14 cellular contexts compared by ENCODE assay signal in the genomic region with DNA sequence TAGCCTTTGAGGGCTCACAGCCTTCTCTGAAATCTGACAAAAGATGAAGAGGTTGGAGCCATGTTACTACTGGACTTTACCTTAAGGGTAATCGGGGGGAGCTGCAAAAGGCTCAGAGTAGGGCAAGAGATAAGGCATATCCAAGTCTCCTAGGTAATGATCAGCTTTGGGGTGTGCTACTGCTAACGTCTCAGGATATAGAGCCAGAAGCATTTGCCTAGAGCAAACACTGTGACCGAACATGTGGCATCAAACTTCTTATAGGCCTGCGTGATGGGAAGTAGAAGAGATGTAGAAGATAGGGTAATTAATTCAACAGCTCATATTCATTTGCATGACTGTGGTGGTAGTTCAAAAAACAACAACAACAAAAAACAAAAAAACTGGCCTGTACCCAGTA. TPM values are rescaled to one million over a fixed set of nuclear protein-coding genes. Genes with fewer than 3 reads are reported as not detected.
DNase-seq lines count a peak whose midpoint lies in the region; ATAC-seq, FAIRE-seq and TF ChIP-seq lines count a peak whose summit lies in the region.
"Had no signal": no experiment of that assay in that cellular context is flagged by ENCODE, and none has a peak within 500 bp of the region (broad histone marks: within the 10 kb centered on the region; RNA-seq: fewer than 3 reads in every experiment).

No MANE protein-coding gene starts in this region.

- BruUV-seq in Calu3 (replicated peaks; lab: Mats Ljungman, UMichigan), result no TSS peak

- CTCF ChIA-PET in Calu3 (lab: Charles Lee), result interaction anchor here (0.9 kb wide), 1 partner anchor 14 kb away, joined by 3 read pairs; no protein-coding TSS in a partner anchor

- intact Hi-C loops in CD14-positive monocyte (cut with micrococcal nuclease), result no loop called here
- intact Hi-C loops in Calu3 (cut with micrococcal nuclease; ENCODE audit: unreplicated experiment), result no loop called here

- H3K27ac Mint-ChIP-seq in CD14-positive monocyte (peak overlapping the region in 5 of 7 donors; percentile 45 to 80 (median 56)), Calu3 (ENCODE audit: unreplicated experiment) (peak overlapping the region; percentile 67), astrocyte (ENCODE audit: unreplicated experiment) (no peak overlapping the region), naive B cell (peak overlapping the region in 4 of 6 donors; percentile 16 to 71 (median 27)), glutamatergic neuron (ENCODE audit: unreplicated experiment) (no peak overlapping the region), nephron progenitor cell (no peak overlapping the region)
- H3K27ac Mint-ChIP-seq: activated CD8-positive, alpha-beta memory T cell treated with anti-CD3 and anti-CD28 coated beads, Interleukin-2, amount 10 ng/mL, durations not matched to agents 7 days and 5 days had no signal

- H3K9ac ChIP-seq in astrocyte (ENCODE audit: low read length), result no peak overlapping the region

- no peak overlapping the region for H2AFZ ChIP-seq in astrocyte (ENCODE audit: low read depth, low read length)

- H3K27me3 Mint-ChIP-seq in CD14-positive monocyte (ENCODE audit: low read depth in 3 of 3) (peaks cover 0 to 2% (median 0%) of the 10 kb centered on the region in 3 donors), Calu3 (ENCODE audit: unreplicated experiment) (no peaks in the 10 kb centered on the region), astrocyte (ENCODE audit: low read depth, unreplicated experiment) (no peaks in the 10 kb centered on the region), naive B cell (no peaks in the 10 kb centered on the region), glutamatergic neuron (ENCODE audit: unreplicated experiment) (peaks cover 2% of the 10 kb centered on the region), nephron progenitor cell (ENCODE audit: low read depth, poor library complexity) (no peaks in the 10 kb centered on the region)
- H3K27me3 Mint-ChIP-seq: activated CD8-positive, alpha-beta memory T cell treated with anti-CD3 and anti-CD28 coated beads, Interleukin-2, amount 10 ng/mL, durations not matched to agents 7 days and 5 days had no signal

- H3K79me2 ChIP-seq in astrocyte (ENCODE audit: insufficient read depth, low read length), result peaks cover 97% of the 10 kb centered on the region

- no peak overlapping the region for H3K4me2 ChIP-seq in astrocyte (ENCODE audit: low read length)

- TF ChIP-seq CTCF in CD14-positive monocyte (IDR thresholded peaks at IDR 0.05) (no peak), Calu3 (IDR thresholded peaks at IDR 0.05; ENCODE audit: unreplicated experiment) (no peak), astrocyte (IDR thresholded peaks at IDR 0.05; ENCODE audit: insufficient read depth, low read depth, low read length) (no peak), glutamatergic neuron (IDR thresholded peaks at IDR 0.05; ENCODE audit: partially characterized antibody, unreplicated experiment) (no peak), nephron progenitor cell (IDR thresholded peaks at IDR 0.05) (no peak)

- H3K9me3 Mint-ChIP-seq in CD14-positive monocyte (peaks cover 0 to 3% (median 0%) of the 10 kb centered on the region in 7 donors), Calu3 (ENCODE audit: low read depth, unreplicated experiment) (no peaks in the 10 kb centered on the region), astrocyte (ENCODE audit: unreplicated experiment) (no peaks in the 10 kb centered on the region), naive B cell (no peaks in the 10 kb centered on the region), glutamatergic neuron (ENCODE audit: unreplicated experiment) (no peaks in the 10 kb centered on the region), nephron progenitor cell (no peaks in the 10 kb centered on the region)

- no peaks in the 10 kb centered on the region for H3K9me3 ChIP-seq in astrocyte (ENCODE audit: insufficient read depth, low read depth, low read length)

- no peak overlapping the region for H3K4me3 Mint-ChIP-seq in CD14-positive monocyte
- H3K4me3 Mint-ChIP-seq in Calu3 (ENCODE audit: low read depth, unreplicated experiment), result no peak overlapping the region
- H3K4me3 Mint-ChIP-seq in astrocyte (ENCODE audit: unreplicated experiment), result peak overlapping the region; percentile 36
- peak overlapping the region in 1 of 8 donors; percentile 23 for H3K4me3 Mint-ChIP-seq in naive B cell
- no peak overlapping the region for H3K4me3 Mint-ChIP-seq in glutamatergic neuron (ENCODE audit: unreplicated experiment)
- no peak overlapping the region for H3K4me3 Mint-ChIP-seq in nephron progenitor cell
- H3K4me3 Mint-ChIP-seq: activated CD8-positive, alpha-beta memory T cell treated with anti-CD3 and anti-CD28 coated beads, Interleukin-2, amount 10 ng/mL, durations not matched to agents 7 days and 5 days had no signal

- H3K36me3 ChIP-seq in astrocyte (ENCODE audit: insufficient read depth, low read length), result peaks cover 10% of the 10 kb centered on the region

- H3K4me1 Mint-ChIP-seq in CD14-positive monocyte (peaks cover 24% of the 10 kb centered on the region), Calu3 (ENCODE audit: low read depth, unreplicated experiment) (peaks cover 48% of the 10 kb centered on the region), astrocyte (ENCODE audit: low read depth, unreplicated experiment) (peaks cover 49% of the 10 kb centered on the region), naive B cell (peaks cover 36 to 56% (median 37%) of the 10 kb centered on the region in 3 donors), glutamatergic neuron (ENCODE audit: low read depth, unreplicated experiment) (peaks cover 13% of the 10 kb centered on the region), nephron progenitor cell (peaks cover 34% of the 10 kb centered on the region)

- H3K4me1 ChIP-seq in astrocyte (ENCODE audit: insufficient read depth, low read length), result peaks cover 6% of the 10 kb centered on the region

- FAIRE-seq in astrocyte (lab: Jason Lieb, UNC), result no peak
- FAIRE-seq: TTC549 had no signal

- no peak for DNase-seq in CD14-positive monocyte (ENCODE audit: low spot score)
- DNase-seq in Calu3, result no peak
- DNase-seq in astrocyte (ENCODE audit: low read depth), result no peak
- DNase-seq in naive B cell, result no peak
- DNase-seq in NCI-H2107 (lab: John Stamatoyannopoulos, UW), result no peak
- DNase-seq in effector CD8-positive, alpha-beta T cell (lab: John Stamatoyannopoulos, UW), result no peak
- DNase-seq in glutamatergic neuron, result no peak
- DNase-seq in nephron progenitor cell, result no peak
- DNase-seq: activated CD8-positive, alpha-beta memory T cell treated with anti-CD3 and anti-CD28 coated beads, Interleukin-2, amount 10 ng/mL, durations not matched to agents 7 days and 5 days; activated naive CD4-positive, alpha-beta T cell treated with Interleukin-2 at 50 U/mL for 16 hours; brain microvascular endothelial cell; Kasumi-1; NCI-H1436 had no signal

- H4K20me1 ChIP-seq in astrocyte (ENCODE audit: insufficient read depth, low read length), result peaks cover 85% of the 10 kb centered on the region

- H3K27ac ChIP-seq in astrocyte (ENCODE audit: low read depth, low read length), result no peak overlapping the region
- H3K27ac ChIP-seq: brain microvascular endothelial cell had no signal

- no peak overlapping the region for H3K4me3 ChIP-seq in astrocyte (ENCODE audit: insufficient read depth, low read depth, low read length)

- peak in 1 of 2 donors; percentile 52 for ATAC-seq in naive B cell (ENCODE audit: low read depth in 2 of 2)
- ATAC-seq: activated CD8-positive, alpha-beta memory T cell treated with anti-CD3 and anti-CD28 coated beads, Interleukin-2, amount 10 ng/mL, durations not matched to agents 7 days and 5 days had no signal

- no peaks in the 10 kb centered on the region for H3K27me3 ChIP-seq in astrocyte (ENCODE audit: insufficient read depth, low read length)
- H3K27me3 ChIP-seq: brain microvascular endothelial cell had no signal

- H3K36me3 Mint-ChIP-seq in CD14-positive monocyte, result peaks cover 23 to 33% of the 10 kb centered on the region in 2 donors
- H3K36me3 Mint-ChIP-seq in Calu3 (ENCODE audit: insufficient read depth, unreplicated experiment), result peaks cover 34% of the 10 kb centered on the region
- peaks cover 12% of the 10 kb centered on the region for H3K36me3 Mint-ChIP-seq in astrocyte (ENCODE audit: low read depth, unreplicated experiment)
- peaks cover 0 to 10% of the 10 kb centered on the region in 2 donors for H3K36me3 Mint-ChIP-seq in naive B cell
- no peaks in the 10 kb centered on the region for H3K36me3 Mint-ChIP-seq in glutamatergic neuron (ENCODE audit: unreplicated experiment)
- peaks cover 28% of the 10 kb centered on the region for H3K36me3 Mint-ChIP-seq in nephron progenitor cell (ENCODE audit: low read depth)

RNA-seq across cellular contexts. Expression of gene UBE2V1, which starts 11.1 kb away (rescaled TPM):
- polyA plus RNA-seq in CD14-positive monocyte (10 to 100 TPM; 62.2 to 95.5 TPM), naive B cell (ENCODE audit: low read depth in 6 of 6) (100 to 1,000 TPM in 5 of 6 donors, 10 to 100 TPM in 1; 99.3 to 153 (median 113) TPM)
- total RNA-seq in Calu3 (2022) (212 TPM in 2 replicates), astrocyte (136 and 139 TPM in 2 replicates), glutamatergic neuron (ENCODE audit: unreplicated experiment) (149 TPM)

RNA-seq across cellular contexts. Expression of gene PEDS1, which starts 51.6 kb away (rescaled TPM):
- polyA plus RNA-seq in CD14-positive monocyte, result 10 to 100 TPM; 19.6 to 25.2 TPM
- 36.0 and 37.5 TPM in 2 replicates for total RNA-seq in Calu3 (2022)
- 41.6 and 44.1 TPM in 2 replicates for total RNA-seq in astrocyte
- 10 to 100 TPM; 14.1 to 22.6 (median 16.9) TPM for polyA plus RNA-seq in naive B cell (ENCODE audit: low read depth in 6 of 6)
- 29.3 TPM for total RNA-seq in glutamatergic neuron (ENCODE audit: unreplicated experiment)

Comparison
In these comparisons a context has a peak if more than half of its experiments do, and no peak if none do; other contexts are left out.
1. H3K27ac Mint-ChIP-seq: peak in CD14-positive monocyte (5 of 7), Calu3 (single experiment) and naive B cell (4 of 6); none in astrocyte (single experiment), glutamatergic neuron (single experiment) and nephron progenitor cell (single experiment).